Comparison of ENCODE assay signal across 19 cellular contexts in the genomic region with DNA sequence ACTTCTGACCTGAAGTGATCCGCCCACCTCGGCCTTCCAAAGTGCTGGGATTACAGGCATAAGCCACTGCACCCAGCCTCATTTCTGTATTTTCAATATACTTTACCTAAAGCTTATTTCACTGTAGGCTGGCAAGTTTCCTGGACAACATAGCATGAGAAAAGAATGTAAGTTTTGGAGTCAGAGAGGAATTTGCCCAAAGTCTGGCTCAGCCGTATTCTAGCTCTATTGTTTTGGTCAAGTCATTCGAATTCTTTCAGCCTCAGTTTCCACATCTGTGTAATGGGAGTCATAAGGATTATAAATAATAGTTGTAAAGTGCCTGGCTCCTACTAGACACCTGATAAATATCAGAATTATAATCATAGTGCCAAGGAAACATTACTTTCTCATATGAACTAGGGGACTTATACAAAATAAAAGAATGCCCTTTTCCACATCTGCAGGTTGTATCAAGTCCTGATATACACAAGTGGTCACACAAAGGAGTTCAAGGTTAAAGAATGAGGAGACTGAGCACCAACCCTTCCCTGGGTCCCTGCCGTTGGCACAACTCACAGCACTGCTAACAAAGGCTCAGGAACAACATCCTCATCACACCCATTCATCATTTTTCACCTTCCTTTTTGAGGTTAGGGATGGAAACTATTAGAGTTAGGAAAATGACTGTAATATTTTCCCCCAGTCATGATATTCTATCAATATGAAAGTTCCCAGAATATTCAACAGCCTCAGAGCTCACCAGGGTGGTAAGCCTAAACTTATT. TPM values are rescaled to one million over a fixed set of nuclear protein-coding genes. Genes with fewer than 3 reads are reported as not detected.
DNase-seq lines count a peak whose midpoint lies in the region; ATAC-seq, FAIRE-seq and TF ChIP-seq lines count a peak whose summit lies in the region.
"Had no signal": no experiment of that assay in that cellular context is flagged by ENCODE, and none has a peak within 500 bp of the region (broad histone marks: within the 10 kb centered on the region; RNA-seq: fewer than 3 reads in every experiment).

No MANE protein-coding gene starts in this region.

- ATAC-seq in activated CD4-positive, alpha-beta T cell treated with anti-CD3 and anti-CD28 coated beads for 36 hours = peak; percentile 74
- ATAC-seq in gastroesophageal sphincter = peak; percentile 41
- ATAC-seq: activated T-cell treated with anti-CD3 and anti-CD28 coated beads, Interleukin-2, amount 50 U/mL, for 4 hours had no signal

- TF ChIP-seq CTCF in astrocyte (IDR thresholded peaks at IDR 0.05; ENCODE audit: insufficient read depth, low read depth, low read length) (no peak), gastroesophageal sphincter (IDR thresholded peaks at IDR 0.05) (no peak), sigmoid colon (IDR thresholded peaks at IDR 0.05) (no peak)

- no peaks in the 10 kb centered on the region for H3K9me3 Mint-ChIP-seq in activated CD4-positive, alpha-beta T cell treated with anti-CD3 and anti-CD28 coated beads for 36 hours (ENCODE audit: low read depth)
- no peaks in the 10 kb centered on the region for H3K9me3 Mint-ChIP-seq in astrocyte (ENCODE audit: unreplicated experiment)
- no peaks in the 10 kb centered on the region for H3K9me3 Mint-ChIP-seq in stimulated activated naive CD8-positive, alpha-beta T cell treated with anti-CD3 and anti-CD28 coated beads, Interleukin-15, Interleukin-2, amounts not matched to agents 100 ng/mL and 50 ng/mL, for 24 hours
- H3K9me3 Mint-ChIP-seq: activated T-cell treated with anti-CD3 and anti-CD28 coated beads, Interleukin-2, amount 50 U/mL, for 4 hours; CD4-positive, CD25-positive, alpha-beta regulatory T cell had no signal

- H3K27ac ChIP-seq in astrocyte (ENCODE audit: low read depth, low read length) = peak overlapping the region; percentile 29
- peak overlapping the region in 3 of 4 donors; percentile 13 to 32 (median 28) for H3K27ac ChIP-seq in gastroesophageal sphincter
- H3K27ac ChIP-seq in sigmoid colon = peak overlapping the region in 2 of 4 donors; percentile 25 to 51
- H3K27ac ChIP-seq: 22Rv1 had no signal

- H3K4me1 ChIP-seq in astrocyte (ENCODE audit: insufficient read depth, low read length) (peaks cover 21% of the 10 kb centered on the region), gastroesophageal sphincter (peaks cover 0 to 10% (median 0%) of the 10 kb centered on the region in 3 donors), sigmoid colon (peaks cover 0 to 12% (median 4%) of the 10 kb centered on the region in 4 donors)

- no peak overlapping the region for H3K4me3 ChIP-seq in astrocyte (ENCODE audit: insufficient read depth, low read depth, low read length)
- no peak overlapping the region for H3K4me3 ChIP-seq in gastroesophageal sphincter
- H3K4me3 ChIP-seq in sigmoid colon = no peak overlapping the region
- H3K4me3 ChIP-seq: lung had no signal

- H3K36me3 Mint-ChIP-seq in activated CD4-positive, alpha-beta T cell treated with anti-CD3 and anti-CD28 coated beads for 36 hours (ENCODE audit: low read depth) = no peaks in the 10 kb centered on the region
- no peaks in the 10 kb centered on the region for H3K36me3 Mint-ChIP-seq in astrocyte (ENCODE audit: low read depth, unreplicated experiment)
- no peaks in the 10 kb centered on the region for H3K36me3 Mint-ChIP-seq in stimulated activated naive CD8-positive, alpha-beta T cell treated with anti-CD3 and anti-CD28 coated beads, Interleukin-15, Interleukin-2, amounts not matched to agents 100 ng/mL and 50 ng/mL, for 24 hours (ENCODE audit: low read depth)
- H3K36me3 Mint-ChIP-seq: CD4-positive, CD25-positive, alpha-beta regulatory T cell; IgD-negative memory B cell had no signal

- peak overlapping the region; percentile 12 for H3K4me2 ChIP-seq in astrocyte (ENCODE audit: low read length)

- TF ChIP-seq EP300 in gastroesophageal sphincter (IDR thresholded peaks at IDR 0.05) = no peak
- no peak for TF ChIP-seq EP300 in sigmoid colon (IDR thresholded peaks at IDR 0.05)

- H3K9me3 ChIP-seq in astrocyte (ENCODE audit: insufficient read depth, low read depth, low read length) = no peaks in the 10 kb centered on the region
- H3K9me3 ChIP-seq in gastroesophageal sphincter = no peaks in the 10 kb centered on the region
- H3K9me3 ChIP-seq in sigmoid colon = no peaks in the 10 kb centered on the region

- H3K4me1 Mint-ChIP-seq in activated CD4-positive, alpha-beta T cell treated with anti-CD3 and anti-CD28 coated beads for 36 hours = peaks cover 14% of the 10 kb centered on the region
- peaks cover 24% of the 10 kb centered on the region for H3K4me1 Mint-ChIP-seq in astrocyte (ENCODE audit: low read depth, unreplicated experiment)
- peaks cover 30% of the 10 kb centered on the region for H3K4me1 Mint-ChIP-seq in stimulated activated naive CD8-positive, alpha-beta T cell treated with anti-CD3 and anti-CD28 coated beads, Interleukin-15, Interleukin-2, amounts not matched to agents 100 ng/mL and 50 ng/mL, for 24 hours (ENCODE audit: low read depth)
- H3K4me1 Mint-ChIP-seq: IgD-negative memory B cell had no signal

- no peaks in the 10 kb centered on the region for H3K79me2 ChIP-seq in astrocyte (ENCODE audit: insufficient read depth, low read length)

- H3K27ac Mint-ChIP-seq in activated CD4-positive, alpha-beta T cell treated with anti-CD3 and anti-CD28 coated beads for 36 hours = no peak overlapping the region
- peak overlapping the region; percentile 18 for H3K27ac Mint-ChIP-seq in astrocyte (ENCODE audit: unreplicated experiment)
- H3K27ac Mint-ChIP-seq in stimulated activated naive CD8-positive, alpha-beta T cell treated with anti-CD3 and anti-CD28 coated beads, Interleukin-15, Interleukin-2, amounts not matched to agents 100 ng/mL and 50 ng/mL, for 24 hours = peak overlapping the region; percentile 85
- H3K27ac Mint-ChIP-seq: CD4-positive, CD25-positive, alpha-beta regulatory T cell; IgD-negative memory B cell had no signal

- intact Hi-C loops in activated CD4-positive, alpha-beta T cell treated with anti-CD3 and anti-CD28 coated beads for 36 hours (cut with DNase I, micrococcal nuclease) = no loop called here
- intact Hi-C loops in sigmoid colon (cut with DNase I) = no loop called here

- DNase-seq in activated CD4-positive, alpha-beta T cell treated with anti-CD3 and anti-CD28 coated beads for 36 hours = no peak
- DNase-seq in activated CD4-positive, alpha-beta T cell treated with anti-CD3 and anti-CD28 coated beads for 1 hour = no peak
- DNase-seq in astrocyte (ENCODE audit: low read depth) (peak; percentile 64), COLO829 (ENCODE audit: low spot score) (no peak), sigmoid colon (no peak), GOT3 (lab: John Stamatoyannopoulos, UW) (no peak)
- DNase-seq: activated CD4-positive, alpha-beta T cell treated with anti-CD3 and anti-CD28 coated beads for 4 hours; activated T-cell treated with anti-CD3 and anti-CD28 coated beads, Interleukin-2, amount 50 U/mL, for 4 hours; anterior cingulate cortex; CD4-positive, CD25-positive, alpha-beta regulatory T cell; H7; NCI-H1092 treated with DMSO at 0.1 percent for 48 hours; SIG-M5; T-helper 9 cell had no signal

- H3K36me3 ChIP-seq in astrocyte (ENCODE audit: insufficient read depth, low read length) (no peaks in the 10 kb centered on the region), gastroesophageal sphincter (no peaks in the 10 kb centered on the region), sigmoid colon (no peaks in the 10 kb centered on the region)

- 52 to 56% methylated on average over 4 to 5 of the region's 5 CpGs for WGBS in gastroesophageal sphincter (ENCODE audit: low coverage in 1 of 2), 2 donors
- 78 to 84% methylated on average over 5 of the region's 5 CpGs for WGBS in sigmoid colon, 2 donors

- H4K20me1 ChIP-seq in astrocyte (ENCODE audit: insufficient read depth, low read length) = no peaks in the 10 kb centered on the region

- CTCF ChIA-PET in activated CD4-positive, alpha-beta T cell treated with anti-CD3 and anti-CD28 coated beads for 36 hours (lab: Charles Lee) = interaction anchor here (0.7 kb wide), 1 partner anchor 10 kb away, joined by 3 read pairs; no protein-coding TSS in a partner anchor

- no peak for TF ChIP-seq POLR2A in gastroesophageal sphincter (IDR thresholded peaks at IDR 0.05)
- no peak for TF ChIP-seq POLR2A in sigmoid colon (IDR thresholded peaks at IDR 0.05)

- no peak overlapping the region for H3K4me3 Mint-ChIP-seq in activated CD4-positive, alpha-beta T cell treated with anti-CD3 and anti-CD28 coated beads for 36 hours
- H3K4me3 Mint-ChIP-seq in astrocyte (ENCODE audit: unreplicated experiment) = no peak overlapping the region
- H3K4me3 Mint-ChIP-seq in stimulated activated naive CD8-positive, alpha-beta T cell treated with anti-CD3 and anti-CD28 coated beads, Interleukin-15, Interleukin-2, amounts not matched to agents 100 ng/mL and 50 ng/mL, for 24 hours = no peak overlapping the region
- H3K4me3 Mint-ChIP-seq: activated T-cell treated with anti-CD3 and anti-CD28 coated beads, Interleukin-2, amount 50 U/mL, for 4 hours; CD4-positive, CD25-positive, alpha-beta regulatory T cell; IgD-negative memory B cell had no signal

- H3K27me3 ChIP-seq in astrocyte (ENCODE audit: insufficient read depth, low read length) = no peaks in the 10 kb centered on the region
- H3K27me3 ChIP-seq in gastroesophageal sphincter = no peaks in the 10 kb centered on the region
- H3K27me3 ChIP-seq in sigmoid colon = no peaks in the 10 kb centered on the region

- peak overlapping the region; percentile 21 for H3K9ac ChIP-seq in astrocyte (ENCODE audit: low read length)

- no peak for FAIRE-seq in astrocyte (lab: Jason Lieb, UNC)

- POLR2A ChIA-PET in activated CD4-positive, alpha-beta T cell treated with anti-CD3 and anti-CD28 coated beads for 36 hours (lab: Charles Lee) = no interaction called here

- H3K27me3 Mint-ChIP-seq in activated CD4-positive, alpha-beta T cell treated with anti-CD3 and anti-CD28 coated beads for 36 hours = peaks cover 11% of the 10 kb centered on the region
- H3K27me3 Mint-ChIP-seq in astrocyte (ENCODE audit: low read depth, unreplicated experiment) = no peaks in the 10 kb centered on the region
- H3K27me3 Mint-ChIP-seq in stimulated activated naive CD8-positive, alpha-beta T cell treated with anti-CD3 and anti-CD28 coated beads, Interleukin-15, Interleukin-2, amounts not matched to agents 100 ng/mL and 50 ng/mL, for 24 hours = peaks cover 26% of the 10 kb centered on the region

- H2AFZ ChIP-seq in astrocyte (ENCODE audit: low read depth, low read length) = peak overlapping the region; percentile 21

RNA-seq across cellular contexts. Expression of a gene that starts 34.7 kb away (rescaled TPM):
- 1 to 10 TPM; 4.5 to 7.1 TPM for total RNA-seq in activated CD4-positive, alpha-beta T cell treated with anti-CD3 and anti-CD28 coated beads for 36 hours
- total RNA-seq in astrocyte (307 and 315 TPM in 2 replicates), gastroesophageal sphincter (100 to 1,000 TPM in 1 of 4 donors, 10 to 100 TPM in 3; 45.8 to 143 (median 80.5) TPM), sigmoid colon (10 to 100 TPM; 23.4 to 89.5 (median 53.4) TPM)
- polyA plus RNA-seq in sigmoid colon = 10 to 100 TPM in 2 of 3 donors, 1 to 10 TPM in 1; 6.7 to 17.6 (median 13.2) TPM
- polyA plus RNA-seq: CD4-positive, CD25-positive, alpha-beta regulatory T cell had no signal
